9 cellular contexts compared by ENCODE assay signal in the genomic region with DNA sequence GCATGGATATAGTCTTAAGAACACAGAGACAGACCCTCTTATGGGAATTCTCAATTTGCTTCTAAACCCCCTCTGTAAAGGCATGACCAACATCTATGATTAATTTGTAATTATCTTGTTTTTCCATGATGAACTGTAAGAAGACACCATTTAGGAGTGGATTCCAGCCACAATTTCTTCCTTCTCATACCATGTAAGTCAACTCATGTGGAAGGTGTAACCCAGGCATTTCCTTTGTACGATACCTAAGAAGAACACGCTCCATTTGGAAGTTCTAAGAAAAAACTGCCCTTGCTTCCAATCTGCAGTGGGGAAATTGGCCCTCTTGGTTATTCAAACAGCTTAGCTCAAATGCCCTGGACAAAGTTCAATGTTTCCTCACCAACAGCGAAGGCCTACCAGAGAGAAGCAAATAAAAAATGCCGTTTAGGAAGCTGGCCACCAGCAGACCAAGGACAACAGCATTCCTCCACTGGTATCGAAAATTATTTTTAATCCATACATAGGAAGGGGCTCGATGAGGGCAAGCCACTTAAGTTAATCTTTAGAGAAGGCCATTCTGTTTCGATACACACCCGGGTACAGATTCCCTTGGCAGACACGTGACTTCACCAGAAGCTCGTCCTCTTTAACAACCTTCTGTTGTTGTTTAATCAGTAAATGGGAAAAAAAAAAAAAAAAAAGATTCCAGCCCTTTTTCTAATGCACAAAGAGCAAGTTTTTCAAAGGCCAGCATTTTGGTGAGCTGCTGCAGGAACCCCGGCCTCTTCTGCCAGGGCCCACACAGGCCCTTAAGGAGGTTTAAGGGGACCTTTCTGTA. TPM values are rescaled to one million over a fixed set of nuclear protein-coding genes. Genes with fewer than 3 reads are reported as not detected.
DNase-seq lines count a peak whose midpoint lies in the region; ATAC-seq, FAIRE-seq and TF ChIP-seq lines count a peak whose summit lies in the region.
"Had no signal": no experiment of that assay in that cellular context is flagged by ENCODE, and none has a peak within 500 bp of the region (broad histone marks: within the 10 kb centered on the region; RNA-seq: fewer than 3 reads in every experiment).

No MANE protein-coding gene starts in this region.

- H4K20me1 ChIP-seq in SK-N-SH (ENCODE audit: insufficient read depth), result peaks cover 3% of the 10 kb centered on the region; the same call in 1 of the 2 replicates

- H3K4me1 ChIP-seq in SK-N-SH (ENCODE audit: control insufficient read depth in 1 of 2, insufficient read depth in 2 of 2, low read depth in 1 of 2, low read length in 1 of 2) (peaks cover 17 to 19% of the 10 kb centered on the region in 2 experiments; a peak in 3 of 4 replicates), thymus (ENCODE audit: control insufficient read depth, insufficient read depth, low read length) (peaks cover 12% of the 10 kb centered on the region)

- H3K36me3 ChIP-seq in SK-N-SH (replicated peaks in 1 of 2; ENCODE audit: control insufficient read depth in 1 of 2, insufficient read depth in 2 of 2, low read length in 1 of 2) (peaks cover 12 to 13% of the 10 kb centered on the region in 2 experiments), bronchial epithelial cell (ENCODE audit: control insufficient read depth, insufficient read depth, low read length) (peaks cover 2% of the 10 kb centered on the region), thymus (ENCODE audit: control insufficient read depth, insufficient read depth) (peaks cover 4% of the 10 kb centered on the region)

- POLR2A ChIA-PET in SK-N-SH (lab: Yijun Ruan, JAX), result no interaction called here

- no peaks in the 10 kb centered on the region for H3K9me2 ChIP-seq in SK-N-SH

- TF ChIP-seq EP300 in SK-N-SH (IDR thresholded peaks at IDR 0.05; ENCODE audit: borderline replicate concordance in 1 of 2, low read depth in 1 of 2, low read length in 1 of 2), result no peak

- 62% methylated on average over 11 of the region's 11 CpGs for WGBS in SK-N-SH (ENCODE audit: low lambda C conversion rate)
- WGBS in thymus, result 92% methylated on average over 11 of the region's 11 CpGs

- H3K27me3 ChIP-seq in SK-N-SH (ENCODE audit: insufficient read depth) (no peaks in the 10 kb centered on the region), bronchial epithelial cell (ENCODE audit: control insufficient read depth, insufficient read depth, low read length) (no peaks in the 10 kb centered on the region), thymus (ENCODE audit: control insufficient read depth, insufficient read depth) (no peaks in the 10 kb centered on the region)

- H3K4me2 ChIP-seq in SK-N-SH, result peak overlapping the region; percentile 83

- ATAC-seq in SK-N-SH treated with all-trans-retinoic acid at 6 μM for 48 hours (no peak), left lobe of liver (peak; percentile 72), GM21360 (IDR thresholded peaks at IDR 0.05; ENCODE audit: unreplicated experiment) (no peak), HG02852 (IDR thresholded peaks at IDR 0.05; ENCODE audit: unreplicated experiment) (no peak), HG03342 (IDR thresholded peaks at IDR 0.05; ENCODE audit: unreplicated experiment) (no peak)

- H3K27ac ChIP-seq in SK-N-SH (ENCODE audit: low read depth in 2 of 2, low read length in 1 of 2), result peak overlapping the region; percentile 31 to 33; a peak in 3 of 4 replicates
- peak overlapping the region; percentile 46 for H3K27ac ChIP-seq in thymus (ENCODE audit: low read depth)

- H3K9me3 ChIP-seq in SK-N-SH (no peaks in the 10 kb centered on the region; the same call in 1 of the 2 replicates), thymus (ENCODE audit: control insufficient read depth) (no peaks in the 10 kb centered on the region)

- CTCF ChIA-PET in SK-N-SH (lab: Yijun Ruan, JAX), result no interaction called here

- no peak for TF ChIP-seq CTCF in SK-N-SH (IDR thresholded peaks at IDR 0.05)
- TF ChIP-seq CTCF in bronchial epithelial cell (IDR thresholded peaks at IDR 0.05; ENCODE audit: insufficient read depth, low read length, severe bottlenecking), result no peak

- H3K4me3 ChIP-seq in SK-N-SH (ENCODE audit: low read depth in 2 of 2, low read length in 1 of 2), result peak overlapping the region; percentile 82 to 92; a peak in 3 of 4 replicates
- H3K4me3 ChIP-seq in bronchial epithelial cell (ENCODE audit: low read depth, low read length), result no peak overlapping the region
- peak overlapping the region; percentile 10 for H3K4me3 ChIP-seq in thymus (ENCODE audit: low read length)

- FAIRE-seq in bronchial epithelial cell (lab: Jason Lieb, UNC), result peak; percentile 43
- FAIRE-seq: A204.1 had no signal

- H3K9ac ChIP-seq in SK-N-SH, result peak overlapping the region; percentile 98

- peaks cover 70% of the 10 kb centered on the region for H3K79me2 ChIP-seq in SK-N-SH (ENCODE audit: insufficient read depth)

- DNase-seq in SK-N-SH, result no peak
- DNase-seq in bronchial epithelial cell (ENCODE audit: low read depth), result peak; percentile 9
- peak; percentile 81 for DNase-seq in left lobe of liver (ENCODE audit: low spot score)

- no peak overlapping the region for H2AFZ ChIP-seq in SK-N-SH (ENCODE audit: low read depth)

- no peak for TF ChIP-seq RAD21 in SK-N-SH (IDR thresholded peaks at IDR 0.05; ENCODE audit: low read length)

- peaks cover 2% of the 10 kb centered on the region for H3F3A ChIP-seq in SK-N-SH (replicated peaks; ENCODE audit: insufficient read depth)

TF ChIP-seq in SK-N-SH, 30 proteins besides CTCF, POLR2A, EP300 and RAD21 (continues in another document):
- no peak for TF ChIP-seq SIN3A (IDR thresholded peaks at IDR 0.05; ENCODE audit: borderline replicate concordance, low read depth, low read length)
- TF ChIP-seq ELF1 (IDR thresholded peaks at IDR 0.05), result no peak
- no peak for TF ChIP-seq EZH2phosphoT487 (IDR thresholded peaks at IDR 0.05; ENCODE audit: borderline replicate concordance, low read depth)
- TF ChIP-seq MAX (IDR thresholded peaks at IDR 0.05; ENCODE audit: low read depth), result no peak

TF ChIP-seq in SK-N-SH treated with all-trans-retinoic acid at 6 μM for 48 hours, 23 proteins besides CTCF, POLR2A, EP300 and RAD21:
- no peak for TF ChIP-seq ZNF70 (CRISPR knock-in tag; IDR thresholded peaks at IDR 0.05)
- TF ChIP-seq ARNTL (CRISPR knock-in tag; IDR thresholded peaks at IDR 0.05; ENCODE audit: borderline replicate concordance, low read depth), result no peak
- TF ChIP-seq ESRRG (CRISPR knock-in tag; IDR thresholded peaks at IDR 0.05), result no peak
- no peak for TF ChIP-seq ZFP30 (CRISPR knock-in tag; IDR thresholded peaks at IDR 0.05)
- TF ChIP-seq, protein P1, sequence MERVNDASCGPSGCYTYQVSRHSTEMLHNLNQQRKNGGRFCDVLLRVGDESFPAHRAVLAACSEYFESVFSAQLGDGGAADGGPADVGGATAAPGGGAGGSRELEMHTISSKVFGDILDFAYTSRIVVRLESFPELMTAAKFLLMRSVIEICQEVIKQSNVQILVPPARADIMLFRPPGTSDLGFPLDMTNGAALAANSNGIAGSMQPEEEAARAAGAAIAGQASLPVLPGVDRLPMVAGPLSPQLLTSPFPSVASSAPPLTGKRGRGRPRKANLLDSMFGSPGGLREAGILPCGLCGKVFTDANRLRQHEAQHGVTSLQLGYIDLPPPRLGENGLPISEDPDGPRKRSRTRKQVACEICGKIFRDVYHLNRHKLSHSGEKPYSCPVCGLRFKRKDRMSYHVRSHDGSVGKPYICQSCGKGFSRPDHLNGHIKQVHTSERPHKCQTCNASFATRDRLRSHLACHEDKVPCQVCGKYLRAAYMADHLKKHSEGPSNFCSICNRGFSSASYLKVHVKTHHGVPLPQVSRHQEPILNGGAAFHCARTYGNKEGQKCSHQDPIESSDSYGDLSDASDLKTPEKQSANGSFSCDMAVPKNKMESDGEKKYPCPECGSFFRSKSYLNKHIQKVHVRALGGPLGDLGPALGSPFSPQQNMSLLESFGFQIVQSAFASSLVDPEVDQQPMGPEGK (CRISPR knock-in tag; IDR thresholded peaks at IDR 0.05; ENCODE audit: borderline replicate concordance), result no peak
- no peak for TF ChIP-seq BACH2 (CRISPR knock-in tag; IDR thresholded peaks at IDR 0.05; ENCODE audit: borderline replicate concordance)
- TF ChIP-seq ZNF565 (CRISPR knock-in tag; conservative IDR thresholded peaks at IDR 0.05; ENCODE audit: low read depth), result no peak

RNA-seq across cellular contexts. Expression of gene DHRSX, which starts 2.6 kb away (rescaled TPM):
- polyA plus RNA-seq in SK-N-SH (2012; rRNA removed), result 33.8 and 34.3 TPM in 2 replicates
- 27.1 and 33.9 TPM in 2 replicates for polyA plus RNA-seq in SK-N-SH (2012; cell fraction: cytosol; rRNA removed)
- 33.8 and 50.0 TPM in 2 replicates for polyA plus RNA-seq in SK-N-SH (2012; cell fraction: nucleus; rRNA removed)
- 14.1 and 19.0 TPM in 2 replicates for total RNA-seq in bronchial epithelial cell
- 23.0 TPM for total RNA-seq in left lobe of liver
- 11.2 TPM for polyA plus RNA-seq in thymus

RNA-seq across cellular contexts. Expression of gene ZBED1, which starts 2.6 kb away (rescaled TPM):
- polyA plus RNA-seq in SK-N-SH (2012; rRNA removed) (16.6 and 16.7 TPM in 2 replicates), thymus (23.7 TPM)
- 10.1 and 14.9 TPM in 2 replicates for polyA plus RNA-seq in SK-N-SH (2012; cell fraction: cytosol; rRNA removed)
- 7.2 and 8.4 TPM in 2 replicates for polyA plus RNA-seq in SK-N-SH (2012; cell fraction: nucleus; rRNA removed)
- total RNA-seq in bronchial epithelial cell (11.6 and 18.1 TPM in 2 replicates), left lobe of liver (49.4 TPM)
